Comparison of ENCODE assay signal across 25 cellular contexts in the genomic region with DNA sequence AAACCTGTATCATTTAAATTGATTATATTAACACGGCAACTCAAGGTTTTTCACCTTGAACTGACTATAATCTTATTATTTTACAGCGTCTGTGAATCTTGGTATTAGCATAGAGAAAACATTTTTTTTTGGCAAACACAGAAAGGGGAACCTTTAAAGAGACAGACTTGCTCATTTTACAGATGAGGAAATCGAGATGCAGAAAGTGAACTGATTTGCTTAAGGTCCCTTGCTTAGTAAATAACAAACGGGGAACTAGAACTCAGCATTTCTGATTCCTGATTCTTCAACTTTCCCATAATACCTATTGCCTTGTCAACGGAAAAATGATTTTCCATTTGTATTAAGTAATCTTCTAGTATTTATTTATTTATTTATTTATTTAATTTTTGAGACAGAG. TPM values are rescaled to one million over a fixed set of nuclear protein-coding genes. Genes with fewer than 3 reads are reported as not detected.
"Had no signal": no experiment of that assay in that cellular context is flagged by ENCODE, and none has a peak within 500 bp of the region (broad histone marks: within the 10 kb centered on the region; RNA-seq: fewer than 3 reads in every experiment).

No MANE protein-coding gene starts in this region.

- H3K36me3 ChIP-seq: suprapubic skin, tibial artery had no signal

- H3K9ac ChIP-seq: parathyroid adenoma had no signal

- H3K79me2 ChIP-seq: parathyroid adenoma had no signal

- DNase-seq: activated CD4-positive, alpha-beta T cell treated with anti-CD3 and anti-CD28 coated beads for 4 hours; activated CD4-positive, alpha-beta T cell treated with anti-CD3 and anti-CD28 coated beads, Interleukin-2, amount 50 U/mL, for 48 hours; activated CD4-positive, CD25-positive, alpha-beta regulatory T cell; activated CD8-positive, alpha-beta memory T cell treated with anti-CD3 and anti-CD28 coated beads for 24 hours; activated effector memory CD4-positive, alpha-beta T cell treated with Interleukin-2 at 50 U/mL for 16 hours; activated naive CD4-positive, alpha-beta T cell treated with Interleukin-2 at 50 U/mL for 16 hours; anterior cingulate cortex; endodermal cell; foreskin fibroblast; head of caudate nucleus; hippocampal formation; kidney; left colon; midbrain; naive thymus-derived CD8-positive, alpha-beta T cell; occipital lobe; right cardiac atrium; stimulated activated CD4-positive, alpha-beta T cell treated with anti-CD3 and anti-CD28 coated beads, Interleukin-15, amount 100 ng/mL, for 24 hours; stimulated activated CD4-positive, alpha-beta T cell treated with anti-CD3 and anti-CD28 coated beads, Interleukin-2, amount 100 ng/mL, for 24 hours; stimulated activated naive B cell treated with anti-CD40 and anti-IgM and Interleukin-4, amounts not matched to agents 10 μg/mL and 1 μg/mL and 100 μg/mL, for 72 hours; tibial artery had no signal

- H2AFZ ChIP-seq: parathyroid adenoma had no signal

- H3K4me1 ChIP-seq: parathyroid adenoma, suprapubic skin, tibial artery had no signal

- H3K27ac ChIP-seq: parathyroid adenoma, suprapubic skin, tibial artery had no signal

- ATAC-seq: esophagus mucosa; left colon; naive thymus-derived CD8-positive, alpha-beta T cell; right cardiac atrium; stimulated activated naive B cell treated with anti-CD40 and anti-IgM and Interleukin-4, amounts not matched to agents 10 μg/mL and 1 μg/mL and 100 μg/mL, for 72 hours had no signal

- H3K9me3 ChIP-seq: suprapubic skin, tibial artery had no signal

- H3K4me3 ChIP-seq: suprapubic skin, tibial artery had no signal

RNA-seq across cellular contexts. Expression of a gene that starts 33.2 kb away (rescaled TPM):
- total RNA-seq: bronchial epithelial cell had no signal
